1 cellular context compared by ENCODE assay signal in the genomic region with DNA sequence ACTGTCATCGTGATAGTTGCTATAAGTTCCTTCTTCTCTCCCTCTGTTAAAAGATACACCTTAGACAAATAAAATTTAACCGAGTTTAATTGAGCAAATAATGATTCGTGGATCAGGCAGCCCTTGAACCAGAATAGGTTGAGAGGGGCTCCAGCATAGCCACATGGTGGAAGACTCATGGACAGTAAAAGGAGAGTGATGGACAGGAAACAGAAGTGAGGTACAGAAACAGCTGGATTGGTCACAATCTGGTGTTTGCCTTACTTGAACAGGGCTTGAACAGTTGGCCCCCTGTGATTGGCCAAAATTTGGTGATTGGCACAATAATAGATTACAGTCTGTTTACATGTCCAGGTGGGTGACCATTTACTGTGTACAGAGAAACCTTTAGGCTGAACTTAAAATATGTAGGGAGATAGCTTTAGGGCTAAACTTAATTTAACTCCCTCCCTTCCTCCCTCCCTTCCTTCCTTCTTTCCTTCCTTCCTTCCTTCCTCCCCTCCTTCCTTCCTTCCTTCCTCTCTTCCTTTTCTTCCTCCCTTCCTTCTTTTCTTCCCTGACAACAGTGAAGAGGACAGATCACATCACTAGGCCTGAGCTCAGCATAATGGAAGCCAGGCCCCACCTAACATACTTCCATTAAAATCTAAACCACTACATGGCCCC.
TF ChIP-seq lines count a peak whose summit lies in the region.

No MANE protein-coding gene starts in this region.

TF ChIP-seq in K562, 482 proteins besides CTCF, POLR2A, EP300 and RAD21:
- TF ChIP-seq, protein P1, sequence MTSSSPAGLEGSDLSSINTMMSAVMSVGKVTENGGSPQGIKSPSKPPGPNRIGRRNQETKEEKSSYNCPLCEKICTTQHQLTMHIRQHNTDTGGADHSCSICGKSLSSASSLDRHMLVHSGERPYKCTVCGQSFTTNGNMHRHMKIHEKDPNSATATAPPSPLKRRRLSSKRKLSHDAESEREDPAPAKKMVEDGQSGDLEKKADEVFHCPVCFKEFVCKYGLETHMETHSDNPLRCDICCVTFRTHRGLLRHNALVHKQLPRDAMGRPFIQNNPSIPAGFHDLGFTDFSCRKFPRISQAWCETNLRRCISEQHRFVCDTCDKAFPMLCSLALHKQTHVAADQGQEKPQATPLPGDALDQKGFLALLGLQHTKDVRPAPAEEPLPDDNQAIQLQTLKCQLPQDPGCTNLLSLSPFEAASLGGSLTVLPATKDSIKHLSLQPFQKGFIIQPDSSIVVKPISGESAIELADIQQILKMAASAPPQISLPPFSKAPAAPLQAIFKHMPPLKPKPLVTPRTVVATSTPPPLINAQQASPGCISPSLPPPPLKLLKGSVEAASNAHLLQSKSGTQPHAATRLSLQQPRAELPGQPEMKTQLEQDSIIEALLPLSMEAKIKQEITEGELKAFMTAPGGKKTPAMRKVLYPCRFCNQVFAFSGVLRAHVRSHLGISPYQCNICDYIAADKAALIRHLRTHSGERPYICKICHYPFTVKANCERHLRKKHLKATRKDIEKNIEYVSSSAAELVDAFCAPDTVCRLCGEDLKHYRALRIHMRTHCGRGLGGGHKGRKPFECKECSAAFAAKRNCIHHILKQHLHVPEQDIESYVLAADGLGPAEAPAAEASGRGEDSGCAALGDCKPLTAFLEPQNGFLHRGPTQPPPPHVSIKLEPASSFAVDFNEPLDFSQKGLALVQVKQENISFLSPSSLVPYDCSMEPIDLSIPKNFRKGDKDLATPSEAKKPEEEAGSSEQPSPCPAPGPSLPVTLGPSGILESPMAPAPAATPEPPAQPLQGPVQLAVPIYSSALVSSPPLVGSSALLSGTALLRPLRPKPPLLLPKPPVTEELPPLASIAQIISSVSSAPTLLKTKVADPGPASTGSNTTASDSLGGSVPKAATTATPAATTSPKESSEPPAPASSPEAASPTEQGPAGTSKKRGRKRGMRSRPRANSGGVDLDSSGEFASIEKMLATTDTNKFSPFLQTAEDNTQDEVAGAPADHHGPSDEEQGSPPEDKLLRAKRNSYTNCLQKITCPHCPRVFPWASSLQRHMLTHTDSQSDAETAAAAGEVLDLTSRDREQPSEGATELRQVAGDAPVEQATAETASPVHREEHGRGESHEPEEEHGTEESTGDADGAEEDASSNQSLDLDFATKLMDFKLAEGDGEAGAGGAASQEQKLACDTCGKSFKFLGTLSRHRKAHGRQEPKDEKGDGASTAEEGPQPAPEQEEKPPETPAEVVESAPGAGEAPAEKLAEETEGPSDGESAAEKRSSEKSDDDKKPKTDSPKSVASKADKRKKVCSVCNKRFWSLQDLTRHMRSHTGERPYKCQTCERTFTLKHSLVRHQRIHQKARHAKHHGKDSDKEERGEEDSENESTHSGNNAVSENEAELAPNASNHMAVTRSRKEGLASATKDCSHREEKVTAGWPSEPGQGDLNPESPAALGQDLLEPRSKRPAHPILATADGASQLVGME (CRISPR knock-in tag; IDR thresholded peaks at IDR 0.05) = no peak
- TF ChIP-seq TCF7 (IDR thresholded peaks at IDR 0.05; ENCODE audit: borderline replicate concordance) (no peak), STAT5A (IDR thresholded peaks at IDR 0.05; ENCODE audit: borderline replicate concordance, low read length) (no peak), BRF1 (IDR thresholded peaks at IDR 0.05; ENCODE audit: borderline replicate concordance, extremely low read depth, insufficient read length) (no peak), OTX1 (CRISPR knock-in tag; IDR thresholded peaks at IDR 0.05) (peak; percentile 75; the same call in 1 of the 2 replicates), CBX3 (IDR thresholded peaks at IDR 0.05; ENCODE audit: borderline replicate concordance in 1 of 2, low read length in 2 of 2) (no peak), ZNF316 (IDR thresholded peaks at IDR 0.05) (0 out of 2 replicates have a peak, but pooled peaks have one; percentile 2), MAZ (CRISPR knock-in tag; conservative IDR thresholded peaks at IDR 0.05 in 1 of 2, IDR thresholded peaks at IDR 0.05 in 1 of 2) (0 out of 4 replicates have a peak, but pooled peaks of 1 of the 2 experiments have one; percentile 21), SIN3A (IDR thresholded peaks at IDR 0.05; ENCODE audit: borderline replicate concordance in 2 of 2, control insufficient read depth in 1 of 2, low read depth in 2 of 2, low read length in 2 of 2) (no peak)
- TF ChIP-seq, protein P2, sequence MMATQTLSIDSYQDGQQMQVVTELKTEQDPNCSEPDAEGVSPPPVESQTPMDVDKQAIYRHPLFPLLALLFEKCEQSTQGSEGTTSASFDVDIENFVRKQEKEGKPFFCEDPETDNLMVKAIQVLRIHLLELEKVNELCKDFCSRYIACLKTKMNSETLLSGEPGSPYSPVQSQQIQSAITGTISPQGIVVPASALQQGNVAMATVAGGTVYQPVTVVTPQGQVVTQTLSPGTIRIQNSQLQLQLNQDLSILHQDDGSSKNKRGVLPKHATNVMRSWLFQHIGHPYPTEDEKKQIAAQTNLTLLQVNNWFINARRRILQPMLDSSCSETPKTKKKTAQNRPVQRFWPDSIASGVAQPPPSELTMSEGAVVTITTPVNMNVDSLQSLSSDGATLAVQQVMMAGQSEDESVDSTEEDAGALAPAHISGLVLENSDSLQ (IDR thresholded peaks at IDR 0.05) = peak; percentile 61
- TF ChIP-seq, protein P3, sequence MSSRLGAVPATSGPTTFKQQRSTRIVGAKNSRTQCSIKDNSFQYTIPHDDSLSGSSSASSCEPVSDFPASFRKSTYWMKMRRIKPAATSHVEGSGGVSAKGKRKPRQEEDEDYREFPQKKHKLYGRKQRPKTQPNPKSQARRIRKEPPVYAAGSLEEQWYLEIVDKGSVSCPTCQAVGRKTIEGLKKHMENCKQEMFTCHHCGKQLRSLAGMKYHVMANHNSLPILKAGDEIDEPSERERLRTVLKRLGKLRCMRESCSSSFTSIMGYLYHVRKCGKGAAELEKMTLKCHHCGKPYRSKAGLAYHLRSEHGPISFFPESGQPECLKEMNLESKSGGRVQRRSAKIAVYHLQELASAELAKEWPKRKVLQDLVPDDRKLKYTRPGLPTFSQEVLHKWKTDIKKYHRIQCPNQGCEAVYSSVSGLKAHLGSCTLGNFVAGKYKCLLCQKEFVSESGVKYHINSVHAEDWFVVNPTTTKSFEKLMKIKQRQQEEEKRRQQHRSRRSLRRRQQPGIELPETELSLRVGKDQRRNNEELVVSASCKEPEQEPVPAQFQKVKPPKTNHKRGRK (tag; IDR thresholded peaks at IDR 0.05) = peak; percentile 76
- TF ChIP-seq, protein P4, sequence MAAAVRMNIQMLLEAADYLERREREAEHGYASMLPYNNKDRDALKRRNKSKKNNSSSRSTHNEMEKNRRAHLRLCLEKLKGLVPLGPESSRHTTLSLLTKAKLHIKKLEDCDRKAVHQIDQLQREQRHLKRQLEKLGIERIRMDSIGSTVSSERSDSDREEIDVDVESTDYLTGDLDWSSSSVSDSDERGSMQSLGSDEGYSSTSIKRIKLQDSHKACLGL (CRISPR knock-in tag; IDR thresholded peaks at IDR 0.05; ENCODE audit: borderline replicate concordance, poor library complexity, severe bottlenecking) = no peak
- TF ChIP-seq, protein P5, sequence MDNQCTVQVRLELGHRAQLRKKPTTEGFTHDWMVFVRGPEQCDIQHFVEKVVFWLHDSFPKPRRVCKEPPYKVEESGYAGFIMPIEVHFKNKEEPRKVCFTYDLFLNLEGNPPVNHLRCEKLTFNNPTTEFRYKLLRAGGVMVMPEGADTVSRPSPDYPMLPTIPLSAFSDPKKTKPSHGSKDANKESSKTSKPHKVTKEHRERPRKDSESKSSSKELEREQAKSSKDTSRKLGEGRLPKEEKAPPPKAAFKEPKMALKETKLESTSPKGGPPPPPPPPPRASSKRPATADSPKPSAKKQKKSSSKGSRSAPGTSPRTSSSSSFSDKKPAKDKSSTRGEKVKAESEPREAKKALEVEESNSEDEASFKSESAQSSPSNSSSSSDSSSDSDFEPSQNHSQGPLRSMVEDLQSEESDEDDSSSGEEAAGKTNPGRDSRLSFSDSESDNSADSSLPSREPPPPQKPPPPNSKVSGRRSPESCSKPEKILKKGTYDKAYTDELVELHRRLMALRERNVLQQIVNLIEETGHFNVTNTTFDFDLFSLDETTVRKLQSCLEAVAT (IDR thresholded peaks at IDR 0.05) = no peak
